Comparison of ENCODE assay signal across 1 cellular context in the genomic region with DNA sequence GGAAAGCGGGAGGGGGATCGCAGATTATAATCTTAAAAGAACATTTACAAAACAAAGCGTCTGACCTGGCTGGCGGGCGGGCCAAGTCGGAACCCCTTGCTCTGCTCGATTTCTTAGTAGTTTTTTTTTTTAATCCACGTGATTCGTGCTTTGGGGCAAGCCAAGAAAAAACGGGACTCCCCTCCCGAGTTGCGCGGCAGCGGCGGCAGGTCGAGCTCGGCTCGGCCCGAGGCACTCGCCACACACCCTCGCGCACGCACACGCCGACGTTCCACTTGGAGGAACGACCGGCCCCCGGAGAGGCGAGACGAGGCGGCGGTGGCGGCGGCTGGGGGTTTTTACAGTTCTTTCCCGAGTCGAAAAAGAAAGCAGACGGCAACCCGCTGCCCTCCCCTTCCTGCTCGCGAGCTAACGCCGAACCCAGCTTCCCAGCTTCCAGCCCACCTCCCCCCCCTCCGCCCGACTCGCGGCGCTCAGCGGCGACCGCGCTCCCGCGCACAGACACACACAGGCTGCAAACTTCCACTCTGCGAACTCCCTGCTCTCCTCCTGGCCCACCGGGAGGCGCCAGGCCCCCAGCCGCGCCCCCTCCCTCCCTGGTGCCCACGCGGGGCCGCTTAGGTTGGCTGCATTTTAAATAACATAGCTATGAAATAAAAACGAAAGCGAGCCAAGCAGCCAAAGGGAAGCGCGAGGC.
TF ChIP-seq lines count a peak whose summit lies in the region.

No MANE protein-coding gene starts in this region.

TF ChIP-seq in GM12878, 131 proteins besides CTCF, POLR2A, EP300 and RAD21 (continued from another document):
- TF ChIP-seq, protein P1, sequence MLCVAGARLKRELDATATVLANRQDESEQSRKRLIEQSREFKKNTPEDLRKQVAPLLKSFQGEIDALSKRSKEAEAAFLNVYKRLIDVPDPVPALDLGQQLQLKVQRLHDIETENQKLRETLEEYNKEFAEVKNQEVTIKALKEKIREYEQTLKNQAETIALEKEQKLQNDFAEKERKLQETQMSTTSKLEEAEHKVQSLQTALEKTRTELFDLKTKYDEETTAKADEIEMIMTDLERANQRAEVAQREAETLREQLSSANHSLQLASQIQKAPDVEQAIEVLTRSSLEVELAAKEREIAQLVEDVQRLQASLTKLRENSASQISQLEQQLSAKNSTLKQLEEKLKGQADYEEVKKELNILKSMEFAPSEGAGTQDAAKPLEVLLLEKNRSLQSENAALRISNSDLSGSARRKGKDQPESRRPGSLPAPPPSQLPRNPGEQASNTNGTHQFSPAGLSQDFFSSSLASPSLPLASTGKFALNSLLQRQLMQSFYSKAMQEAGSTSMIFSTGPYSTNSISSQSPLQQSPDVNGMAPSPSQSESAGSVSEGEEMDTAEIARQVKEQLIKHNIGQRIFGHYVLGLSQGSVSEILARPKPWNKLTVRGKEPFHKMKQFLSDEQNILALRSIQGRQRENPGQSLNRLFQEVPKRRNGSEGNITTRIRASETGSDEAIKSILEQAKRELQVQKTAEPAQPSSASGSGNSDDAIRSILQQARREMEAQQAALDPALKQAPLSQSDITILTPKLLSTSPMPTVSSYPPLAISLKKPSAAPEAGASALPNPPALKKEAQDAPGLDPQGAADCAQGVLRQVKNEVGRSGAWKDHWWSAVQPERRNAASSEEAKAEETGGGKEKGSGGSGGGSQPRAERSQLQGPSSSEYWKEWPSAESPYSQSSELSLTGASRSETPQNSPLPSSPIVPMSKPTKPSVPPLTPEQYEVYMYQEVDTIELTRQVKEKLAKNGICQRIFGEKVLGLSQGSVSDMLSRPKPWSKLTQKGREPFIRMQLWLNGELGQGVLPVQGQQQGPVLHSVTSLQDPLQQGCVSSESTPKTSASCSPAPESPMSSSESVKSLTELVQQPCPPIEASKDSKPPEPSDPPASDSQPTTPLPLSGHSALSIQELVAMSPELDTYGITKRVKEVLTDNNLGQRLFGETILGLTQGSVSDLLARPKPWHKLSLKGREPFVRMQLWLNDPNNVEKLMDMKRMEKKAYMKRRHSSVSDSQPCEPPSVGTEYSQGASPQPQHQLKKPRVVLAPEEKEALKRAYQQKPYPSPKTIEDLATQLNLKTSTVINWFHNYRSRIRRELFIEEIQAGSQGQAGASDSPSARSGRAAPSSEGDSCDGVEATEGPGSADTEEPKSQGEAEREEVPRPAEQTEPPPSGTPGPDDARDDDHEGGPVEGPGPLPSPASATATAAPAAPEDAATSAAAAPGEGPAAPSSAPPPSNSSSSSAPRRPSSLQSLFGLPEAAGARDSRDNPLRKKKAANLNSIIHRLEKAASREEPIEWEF (IDR thresholded peaks at IDR 0.05; ENCODE audit: insufficient replicate concordance, low read depth, low read length), result no peak
- 0 out of 2 replicates have a peak, but pooled peaks have one; percentile 8 for TF ChIP-seq IKZF1 (conservative IDR thresholded peaks at IDR 0.05)
